19 cellular contexts compared by ENCODE assay signal in genomic region chr18:6022840-6023239, GRCh38.
DNase-seq lines count a peak whose midpoint lies in the region; ATAC-seq, FAIRE-seq and TF ChIP-seq lines count a peak whose summit lies in the region.
"Had no signal": no experiment of that assay in that cellular context is flagged by ENCODE, and none has a peak within 500 bp of the region (broad histone marks: within the 10 kb centered on the region; RNA-seq: fewer than 3 reads in every experiment).

No MANE protein-coding gene starts in this region.

- H4K5ac ChIP-seq in mesendoderm (ENCODE audit: low read length) = no peak overlapping the region

- no peak for ATAC-seq in upper lobe of right lung
- ATAC-seq: esophagus mucosa; lower lobe of right lung; naive thymus-derived CD4-positive, alpha-beta T cell had no signal

- no peak overlapping the region for H3K4me3 ChIP-seq in NT2/D1 (ENCODE audit: insufficient read length, low read depth)
- H3K4me3 ChIP-seq in fibroblast of mammary gland (ENCODE audit: control insufficient read depth, low read depth, low read length) = no peak overlapping the region
- H3K4me3 ChIP-seq in mesendoderm (ENCODE audit: low read length) = no peak overlapping the region
- no peak overlapping the region for H3K4me3 ChIP-seq in upper lobe of right lung
- H3K4me3 ChIP-seq: dorsolateral prefrontal cortex, lower lobe of right lung, prostate gland had no signal

- H3K4me1 ChIP-seq in NT2/D1 (ENCODE audit: insufficient read depth, insufficient read length) (no peaks in the 10 kb centered on the region), mesendoderm (ENCODE audit: control insufficient read depth, low read depth, low read length) (no peaks in the 10 kb centered on the region), upper lobe of right lung (no peaks in the 10 kb centered on the region)
- H3K4me1 ChIP-seq: lower lobe of right lung, prostate gland had no signal

- H2BK5ac ChIP-seq in mesendoderm (ENCODE audit: low read length) = no peak overlapping the region

- H3K56ac ChIP-seq in mesendoderm (ENCODE audit: low read length) = no peak overlapping the region

- no peak overlapping the region for H4K8ac ChIP-seq in mesendoderm (ENCODE audit: low read depth, low read length)

- FAIRE-seq in RCC 7860 (lab: Jason Lieb, UNC) = no peak
- FAIRE-seq: TTC549 had no signal

- H3K9ac ChIP-seq in NT2/D1 (ENCODE audit: insufficient read length, low read depth) (no peak overlapping the region), mesendoderm (ENCODE audit: low read length) (no peak overlapping the region)

- no CpG with 5 or more reads among the region's 5 CpGs for WGBS in mesendoderm (ENCODE audit: extremely low coverage, insufficient coverage, low lambda C conversion rate)

- H3K36me3 ChIP-seq in NT2/D1 (ENCODE audit: insufficient read depth, insufficient read length, low read length) (no peaks in the 10 kb centered on the region), mesendoderm (ENCODE audit: control insufficient read depth, insufficient read depth, low read length) (no peaks in the 10 kb centered on the region), upper lobe of right lung (no peaks in the 10 kb centered on the region)
- H3K36me3 ChIP-seq: lower lobe of right lung, prostate gland had no signal

- H2AK5ac ChIP-seq in mesendoderm (ENCODE audit: low read length) = no peak overlapping the region

- no peak overlapping the region for H3K27ac ChIP-seq in mesendoderm (ENCODE audit: low read depth, low read length)
- H3K27ac ChIP-seq in substantia nigra (ENCODE audit: low read depth, low read length, poor library complexity, severe bottlenecking) = no peak overlapping the region
- H3K27ac ChIP-seq in upper lobe of right lung = no peak overlapping the region
- H3K27ac ChIP-seq: dorsolateral prefrontal cortex, lower lobe of right lung, prostate gland had no signal

- H3K23ac ChIP-seq in mesendoderm (ENCODE audit: low read length) = no peak overlapping the region

- H3K79me2 ChIP-seq in mesendoderm (ENCODE audit: control insufficient read depth, insufficient read depth, low read length) = no peaks in the 10 kb centered on the region

- H3K27me3 ChIP-seq in NT2/D1 (ENCODE audit: insufficient read depth, insufficient read length) (no peaks in the 10 kb centered on the region), mesendoderm (ENCODE audit: insufficient read depth, low read length, poor library complexity) (no peaks in the 10 kb centered on the region), upper lobe of right lung (no peaks in the 10 kb centered on the region)
- H3K27me3 ChIP-seq: dorsolateral prefrontal cortex had no signal

- H3K18ac ChIP-seq in mesendoderm (ENCODE audit: low read length) = no peak overlapping the region

- H3K9me3 ChIP-seq in NT2/D1 (ENCODE audit: insufficient read depth, low read length) (no peaks in the 10 kb centered on the region), upper lobe of right lung (no peaks in the 10 kb centered on the region)
- H3K9me3 ChIP-seq: lower lobe of right lung, prostate gland had no signal

- intact Hi-C loops in posterior vena cava (cut with DNase I) (no loop called here), upper lobe of right lung (cut with DNase I) (no loop called here)

- DNase-seq in GM03348 (ENCODE audit: low spot score) (peak; percentile 14), NT2/D1 (ENCODE audit: low read depth, low spot score) (peak; percentile 62), fibroblast of mammary gland (ENCODE audit: low read depth) (peak; percentile 79), mesendoderm (peak; percentile 93), substantia nigra (lab: John Stamatoyannopoulos, UW) (no peak), posterior vena cava (ENCODE audit: low spot score) (no peak), upper lobe of right lung (no peak), RCC 7860 (ENCODE audit: low spot score) (no peak)
- DNase-seq: activated CD4-positive, alpha-beta T cell treated with anti-CD3 and anti-CD28 coated beads, Interleukin-2, amount 50 U/mL, for 1 hour; activated naive CD4-positive, alpha-beta T cell treated with Interleukin-2 at 50 U/mL for 16 hours; dorsolateral prefrontal cortex; EL; hippocampal formation; lower lobe of right lung; naive thymus-derived CD4-positive, alpha-beta T cell; NCI-H345 had no signal

- TF ChIP-seq CTCF in fibroblast of mammary gland (conservative IDR thresholded peaks at IDR 0.05; ENCODE audit: control insufficient read depth, insufficient read depth, low read depth, low read length) = no peak
- no peak for TF ChIP-seq CTCF in upper lobe of right lung (IDR thresholded peaks at IDR 0.05)

- no peak overlapping the region for H3K4ac ChIP-seq in mesendoderm (ENCODE audit: low read depth, low read length)

- H2BK120ac ChIP-seq in mesendoderm (ENCODE audit: low read depth, low read length) = no peak overlapping the region

- H3K4me2 ChIP-seq in mesendoderm (ENCODE audit: low read length) = no peak overlapping the region

- no peak overlapping the region for H2BK15ac ChIP-seq in mesendoderm (replicated peaks; ENCODE audit: low read depth)

- no peaks in the 10 kb centered on the region for H3K79me1 ChIP-seq in mesendoderm (ENCODE audit: low read length)

Comparison
In these comparisons a context has a peak if more than half of its experiments do, and no peak if none do; other contexts are left out.
1. DNase-seq: peak in GM03348 (single experiment), NT2/D1 (single experiment), fibroblast of mammary gland (single experiment) and mesendoderm (single experiment); none in substantia nigra (0 of 49), posterior vena cava (single experiment), upper lobe of right lung (single experiment) and RCC 7860 (single experiment).